Comparison of ENCODE assay signal across 8 cellular contexts in the genomic region with DNA sequence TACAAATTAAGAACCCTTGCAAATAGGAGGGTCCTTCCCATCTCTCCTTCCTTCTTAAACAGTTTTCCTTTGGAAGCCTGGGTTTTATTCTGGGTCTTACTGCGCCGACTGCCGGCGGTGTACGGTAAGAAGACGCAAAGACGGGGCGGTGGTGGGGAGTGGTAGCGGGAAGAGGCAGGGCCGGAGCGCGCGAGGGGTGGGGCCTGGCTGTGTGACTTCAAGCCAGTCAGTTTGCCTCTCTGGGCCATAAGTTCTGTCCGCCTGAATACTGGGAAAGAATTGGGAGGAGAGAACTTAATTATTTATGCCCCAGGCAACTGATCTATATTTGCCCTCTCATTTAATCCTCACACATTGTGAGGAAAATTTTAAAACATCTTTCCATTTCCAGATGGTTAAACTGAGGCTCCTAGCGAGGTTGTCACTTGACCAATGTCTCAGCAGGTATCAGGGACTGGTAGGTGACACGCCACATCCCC. TPM values are rescaled to one million over a fixed set of nuclear protein-coding genes. Genes with fewer than 3 reads are reported as not detected.
DNase-seq lines count a peak whose midpoint lies in the region; ATAC-seq and TF ChIP-seq lines count a peak whose summit lies in the region.

No MANE protein-coding gene starts in this region.

- H3K27me3 ChIP-seq in effector memory CD4-positive, alpha-beta T cell (replicated peaks; ENCODE audit: control insufficient read depth, insufficient read depth, low read length, poor library complexity, severe bottlenecking): no peaks in the 10 kb centered on the region

- TF ChIP-seq CTCF in activated CD8-positive, alpha-beta T cell treated with anti-CD3 and anti-CD28 coated beads for 36 hours (IDR thresholded peaks at IDR 0.05): peak; percentile 49

- H3K27ac ChIP-seq in effector memory CD4-positive, alpha-beta T cell (ENCODE audit: insufficient read depth, low read length, poor library complexity, severe bottlenecking): peak overlapping the region; percentile 59

- POLR2A ChIA-PET in activated CD8-positive, alpha-beta T cell treated with anti-CD3 and anti-CD28 coated beads for 36 hours (lab: Charles Lee): no interaction called here

- no peaks in the 10 kb centered on the region for H3K27me3 Mint-ChIP-seq in activated CD8-positive, alpha-beta T cell treated with anti-CD3 and anti-CD28 coated beads for 36 hours
- no peaks in the 10 kb centered on the region for H3K27me3 Mint-ChIP-seq in memory B cell

- H3K36me3 ChIP-seq in effector memory CD4-positive, alpha-beta T cell (ENCODE audit: control insufficient read depth, insufficient read depth, low read length): no peaks in the 10 kb centered on the region

- peaks cover 16% of the 10 kb centered on the region for H3K4me1 Mint-ChIP-seq in activated CD8-positive, alpha-beta T cell treated with anti-CD3 and anti-CD28 coated beads for 36 hours (ENCODE audit: low read depth)
- peaks cover 18% of the 10 kb centered on the region for H3K4me1 Mint-ChIP-seq in memory B cell

- H3K4me1 ChIP-seq in effector memory CD4-positive, alpha-beta T cell (ENCODE audit: control insufficient read depth, insufficient read depth, low read length, poor library complexity, severe bottlenecking): no peaks in the 10 kb centered on the region

- H3K4me3 ChIP-seq in effector memory CD4-positive, alpha-beta T cell (ENCODE audit: insufficient read depth, low read depth, low read length, poor library complexity, severe bottlenecking): peak overlapping the region; percentile 63

- H3K4me3 Mint-ChIP-seq in activated CD8-positive, alpha-beta T cell treated with anti-CD3 and anti-CD28 coated beads for 36 hours: peak overlapping the region; percentile 93
- H3K4me3 Mint-ChIP-seq in memory B cell: peak overlapping the region; percentile 87

- peaks cover 3% of the 10 kb centered on the region for H3K36me3 Mint-ChIP-seq in activated CD8-positive, alpha-beta T cell treated with anti-CD3 and anti-CD28 coated beads for 36 hours (ENCODE audit: low read depth)
- H3K36me3 Mint-ChIP-seq in memory B cell: no peaks in the 10 kb centered on the region

- no peaks in the 10 kb centered on the region for H3K9me3 Mint-ChIP-seq in activated CD8-positive, alpha-beta T cell treated with anti-CD3 and anti-CD28 coated beads for 36 hours
- no peaks in the 10 kb centered on the region for H3K9me3 Mint-ChIP-seq in memory B cell

- H3K27ac Mint-ChIP-seq in activated CD8-positive, alpha-beta T cell treated with anti-CD3 and anti-CD28 coated beads for 36 hours: peak overlapping the region; percentile 90
- H3K27ac Mint-ChIP-seq in memory B cell: peak overlapping the region; percentile 65

- ATAC-seq in HG03354 (IDR thresholded peaks at IDR 0.05; ENCODE audit: poor library complexity, severe bottlenecking, unreplicated experiment) (peak; percentile 51), memory B cell (ENCODE audit: low read depth) (peak; percentile 55)
- ATAC-seq in activated CD8-positive, alpha-beta T cell treated with anti-CD3 and anti-CD28 coated beads for 36 hours: peak; percentile 71

- CTCF ChIA-PET in activated CD8-positive, alpha-beta T cell treated with anti-CD3 and anti-CD28 coated beads for 36 hours (lab: Charles Lee): interaction anchor here (0.8 kb wide), 1 partner anchor 21 kb away, joined by 3 read pairs; no protein-coding TSS in a partner anchor

- H3K9me3 ChIP-seq in effector memory CD4-positive, alpha-beta T cell (ENCODE audit: control insufficient read depth, low read length): no peaks in the 10 kb centered on the region

- DNase-seq in NCI-H187 (lab: John Stamatoyannopoulos, UW) (peak; percentile 3 to 6), NCI-H187 treated with DMSO at 0.1 percent for 48 hours (lab: John Stamatoyannopoulos, UW) (no peak), NCI-H69 (lab: John Stamatoyannopoulos, UW) (peak; percentile 92), memory B cell (ENCODE audit: low spot score in 2 of 2) (peak; percentile 34 to 59)
- peak; percentile 87 for DNase-seq in activated CD8-positive, alpha-beta T cell treated with anti-CD3 and anti-CD28 coated beads for 36 hours
- DNase-seq in effector memory CD4-positive, alpha-beta T cell: peak; percentile 56 to 70 (median 58)
- DNase-seq in stimulated activated CD8-positive, alpha-beta memory T cell treated with anti-CD3 and anti-CD28 coated beads, Interleukin-12 subunit alpha, Interleukin-12 subunit beta, amount 100 ng/mL, for 1 hour (ENCODE audit: low read depth): peak; percentile 57

- intact Hi-C loops in activated CD8-positive, alpha-beta T cell treated with anti-CD3 and anti-CD28 coated beads for 36 hours (cut with micrococcal nuclease): no loop called here

RNA-seq across cellular contexts. Expression of a gene that starts 0.7 kb away (rescaled TPM):
- 10 to 100 TPM; 11.1 to 11.7 TPM for total RNA-seq in activated CD8-positive, alpha-beta T cell treated with anti-CD3 and anti-CD28 coated beads for 36 hours

RNA-seq across cellular contexts. Expression of a gene that starts 11.0 kb away (rescaled TPM):
- 10 to 100 TPM; 56.8 to 61.0 TPM for total RNA-seq in activated CD8-positive, alpha-beta T cell treated with anti-CD3 and anti-CD28 coated beads for 36 hours

RNA-seq across cellular contexts. Expression of a gene that starts 44.6 kb away (rescaled TPM):
- under 1 TPM; 0.36 to 0.70 TPM for total RNA-seq in activated CD8-positive, alpha-beta T cell treated with anti-CD3 and anti-CD28 coated beads for 36 hours
